8 cellular contexts compared by ENCODE assay signal in the genomic region with DNA sequence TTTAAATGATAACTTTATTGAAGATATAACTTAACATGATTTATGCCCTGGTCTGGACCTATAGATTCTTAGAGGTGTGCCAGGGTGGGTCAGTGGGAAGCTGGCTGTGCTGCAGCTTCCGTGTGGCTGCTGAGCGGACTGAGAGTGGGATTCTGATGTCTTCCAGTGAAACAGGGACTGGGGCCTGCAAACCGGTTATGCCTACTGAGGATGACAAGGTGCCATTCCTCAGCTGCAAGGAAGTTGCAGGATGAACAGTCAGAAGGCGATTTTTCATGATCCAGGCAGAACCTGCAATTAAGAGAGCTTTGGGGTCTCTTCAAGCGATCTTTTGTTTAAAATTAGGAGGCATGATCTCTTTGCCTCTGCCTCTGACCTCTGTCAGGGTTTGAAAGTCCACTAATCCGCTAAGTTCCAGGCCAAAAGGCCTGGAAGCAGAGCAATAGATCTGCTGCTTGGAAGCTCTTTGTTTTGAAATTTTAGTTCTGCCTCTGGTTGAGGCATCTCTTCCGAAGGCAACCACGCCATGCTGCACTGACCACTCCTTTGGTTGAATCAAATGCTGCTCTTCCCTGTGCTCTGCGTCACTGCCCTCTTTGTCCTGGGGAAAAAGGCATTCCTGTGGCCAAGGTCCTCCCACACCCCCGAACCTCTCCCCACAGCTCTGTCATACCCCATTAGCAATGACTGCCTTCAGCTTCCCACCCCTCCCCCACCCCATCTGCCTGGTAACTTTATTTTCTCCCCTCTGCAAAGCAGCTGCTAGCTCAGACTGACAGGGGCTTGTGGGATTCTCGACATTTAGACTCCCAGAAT.
DNase-seq lines count a peak whose midpoint lies in the region; ATAC-seq lines count a peak whose summit lies in the region.
"Had no signal": no experiment of that assay in that cellular context is flagged by ENCODE, and none has a peak within 500 bp of the region (broad histone marks: within the 10 kb centered on the region; RNA-seq: fewer than 3 reads in every experiment).

No MANE protein-coding gene starts in this region.

- no peaks in the 10 kb centered on the region for H3K27me3 ChIP-seq in neuron (ENCODE audit: insufficient read depth, low read length)

- H3K27me3 Mint-ChIP-seq in central memory CD8-positive, alpha-beta T cell, result no peaks in the 10 kb centered on the region

- H3K4me3 ChIP-seq in neuron (ENCODE audit: low read length), result peak overlapping the region; percentile 82
- H3K4me3 ChIP-seq: lung had no signal

- no peaks in the 10 kb centered on the region for H3K9me3 Mint-ChIP-seq in central memory CD8-positive, alpha-beta T cell

- peaks cover 6% of the 10 kb centered on the region for H3K36me3 Mint-ChIP-seq in central memory CD8-positive, alpha-beta T cell (ENCODE audit: insufficient read depth)

- peaks cover 58% of the 10 kb centered on the region for H3K4me1 Mint-ChIP-seq in central memory CD8-positive, alpha-beta T cell

- peaks cover 15% of the 10 kb centered on the region for H3K36me3 ChIP-seq in neuron (ENCODE audit: insufficient read depth, low read length)

- ATAC-seq in central memory CD8-positive, alpha-beta T cell (replicated peaks; ENCODE audit: extremely low read depth, poor library complexity, severe bottlenecking), result no peak
- no peak for ATAC-seq in GM21423 (IDR thresholded peaks at IDR 0.05; ENCODE audit: unreplicated experiment)
- no peak for ATAC-seq in GM19328 (IDR thresholded peaks at IDR 0.05; ENCODE audit: unreplicated experiment)

- H3K4me3 Mint-ChIP-seq in central memory CD8-positive, alpha-beta T cell, result no peak overlapping the region

- H3K4me1 ChIP-seq in neuron (ENCODE audit: insufficient read depth, low read length), result peaks cover 36% of the 10 kb centered on the region

- no peaks in the 10 kb centered on the region for H3K9me3 ChIP-seq in neuron (ENCODE audit: low read length)

- peak; percentile 53 for DNase-seq in EL
- peak; percentile 84 for DNase-seq in NCI-H2171 (lab: John Stamatoyannopoulos, UW)
- no peak for DNase-seq in central memory CD8-positive, alpha-beta T cell (ENCODE audit: low spot score in 2 of 2)
- no peak for DNase-seq in HuH-7 (ENCODE audit: low spot score)

- H3K27ac Mint-ChIP-seq in central memory CD8-positive, alpha-beta T cell (ENCODE audit: low read depth), result peak overlapping the region; percentile 83

- H2AFZ ChIP-seq in neuron (ENCODE audit: low read depth, low read length), result no peak overlapping the region

Comparison
In these comparisons a context has a peak if more than half of its experiments do, and no peak if none do; other contexts are left out.
1. DNase-seq: peak in EL (single experiment) and NCI-H2171 (single experiment); none in central memory CD8-positive, alpha-beta T cell (0 of 2) and HuH-7 (single experiment).